In the genomic region with DNA sequence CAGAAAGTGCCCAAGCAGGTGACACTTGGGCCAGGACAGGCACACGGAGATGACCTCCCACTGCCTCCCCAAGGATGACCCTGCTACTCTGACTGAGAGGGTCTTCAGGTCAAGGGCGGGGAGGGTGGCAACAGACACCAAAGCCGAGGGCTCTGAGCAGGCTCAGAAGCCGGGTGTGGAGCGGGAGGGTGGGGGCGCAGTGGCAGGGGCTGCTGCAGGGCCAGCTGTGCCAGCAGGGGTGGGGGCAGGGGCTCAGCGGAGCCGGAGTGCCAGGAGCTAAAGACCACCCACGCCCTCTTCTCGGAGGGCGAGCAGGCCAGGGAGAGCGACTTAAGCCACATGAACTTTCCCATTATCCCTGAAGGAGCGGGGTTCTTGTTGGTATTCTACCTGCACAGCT, we compare ENCODE assay signal across 1 cellular context.
TF ChIP-seq lines count a peak whose summit lies in the region.

No MANE protein-coding gene starts in this region.

TF ChIP-seq in SK-N-SH, 30 proteins besides CTCF, POLR2A, EP300 and RAD21 (continued from another document):
- no peak for TF ChIP-seq TAF1 (IDR thresholded peaks at IDR 0.05; ENCODE audit: borderline replicate concordance, low read depth, low read length)
- TF ChIP-seq, protein P1, sequence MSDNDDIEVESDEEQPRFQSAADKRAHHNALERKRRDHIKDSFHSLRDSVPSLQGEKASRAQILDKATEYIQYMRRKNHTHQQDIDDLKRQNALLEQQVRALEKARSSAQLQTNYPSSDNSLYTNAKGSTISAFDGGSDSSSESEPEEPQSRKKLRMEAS (IDR thresholded peaks at IDR 0.05; ENCODE audit: low read depth) = no peak
- no peak for TF ChIP-seq FOXM1 (IDR thresholded peaks at IDR 0.05; ENCODE audit: low read depth)
- no peak for TF ChIP-seq RXRA (IDR thresholded peaks at IDR 0.05; ENCODE audit: borderline replicate concordance, low read depth)
- TF ChIP-seq TEAD4 (IDR thresholded peaks at IDR 0.05; ENCODE audit: borderline replicate concordance, insufficient read depth) = no peak
TF ChIP-seq in SK-N-SH: peak in this region for 0.
